ENCODE assay signal across 7 cellular contexts in genomic region chr3:158731938-158732855, GRCh38. TPM values are rescaled to one million over a fixed set of nuclear protein-coding genes. Genes with fewer than 3 reads are reported as not detected.
DNase-seq lines count a peak whose midpoint lies in the region; ATAC-seq, FAIRE-seq and TF ChIP-seq lines count a peak whose summit lies in the region.

Gene RARRES1 (minus strand): TSS chr3:158732457. CDS start chr3:158732415, 42 bp downstream.

- no peaks in the 10 kb centered on the region for H3K27me3 ChIP-seq in ovary

- H3K36me3 ChIP-seq in ovary, result no peaks in the 10 kb centered on the region

- TF ChIP-seq POLR2A in ovary (IDR thresholded peaks at IDR 0.05), result no peak

- no peak within 1 kb of the TSS for H3K27ac Mint-ChIP-seq in HFFc6
- H3K27ac Mint-ChIP-seq in activated naive CD8-positive, alpha-beta T cell treated with anti-CD3 and anti-CD28 coated beads for 36 hours, result no peak within 1 kb of the TSS

- peaks cover 11% of the 10 kb centered on the region for H3K9me3 Mint-ChIP-seq in HFFc6
- peaks cover 6% of the 10 kb centered on the region for H3K9me3 Mint-ChIP-seq in activated naive CD8-positive, alpha-beta T cell treated with anti-CD3 and anti-CD28 coated beads for 36 hours

- H3K9me3 ChIP-seq in ovary, result no peaks in the 10 kb centered on the region

- no peaks in the 10 kb centered on the region; the same call in none of the 2 replicates for H3K27me3 Mint-ChIP-seq in HFFc6 (ENCODE audit: insufficient read depth)
- peaks cover 4% of the 10 kb centered on the region for H3K27me3 Mint-ChIP-seq in activated naive CD8-positive, alpha-beta T cell treated with anti-CD3 and anti-CD28 coated beads for 36 hours

- FAIRE-seq in GM18507 (lab: Jason Lieb, UNC), result no peak

- TF ChIP-seq CTCF in HFFc6 (IDR thresholded peaks at IDR 0.05), result no peak
- no peak for TF ChIP-seq CTCF in ovary (IDR thresholded peaks at IDR 0.05)

- H3K27ac ChIP-seq in ovary, result peak within 1 kb of the TSS; percentile 74 to 88

- peaks cover 12% of the 10 kb centered on the region for H3K36me3 Mint-ChIP-seq in HFFc6 (ENCODE audit: low read depth)
- peaks cover 11% of the 10 kb centered on the region for H3K36me3 Mint-ChIP-seq in activated naive CD8-positive, alpha-beta T cell treated with anti-CD3 and anti-CD28 coated beads for 36 hours

- peak; percentile 88 for ATAC-seq in Right ventricle myocardium superior (ENCODE audit: poor library complexity)

- peaks cover 9% of the 10 kb centered on the region for H3K4me1 ChIP-seq in ovary (ENCODE audit: insufficient read depth)

- no peak for TF ChIP-seq EP300 in ovary (IDR thresholded peaks at IDR 0.05)

- 1 to 5% (median 1%) methylated on average over 28 to 101 of the region's 101 CpGs for WGBS in ovary, 3 donors

- intact Hi-C loops in Right ventricle myocardium superior (cut with DNase I), result no loop called here
- intact Hi-C loops in ovary (cut with DNase I), result loop anchor here in 2 of 4 donors (2.0 to 5.0 kb wide), 3 partner anchors 40 to 57 kb away; no protein-coding TSS in a partner anchor

- H3K4me1 Mint-ChIP-seq in HFFc6 (ENCODE audit: low read depth), result peaks cover 21% of the 10 kb centered on the region
- peaks cover 11% of the 10 kb centered on the region for H3K4me1 Mint-ChIP-seq in activated naive CD8-positive, alpha-beta T cell treated with anti-CD3 and anti-CD28 coated beads for 36 hours

- peak within 1 kb of the TSS; percentile 79 for H3K4me3 Mint-ChIP-seq in HFFc6
- peak within 1 kb of the TSS; percentile 22 for H3K4me3 Mint-ChIP-seq in activated naive CD8-positive, alpha-beta T cell treated with anti-CD3 and anti-CD28 coated beads for 36 hours

- H3K4me3 ChIP-seq in ovary, result peak within 1 kb of the TSS; percentile 71

- DNase-seq in GM18507 (ENCODE audit: extremely low spot score, insufficient read length, low read depth), result peak; percentile 52
- DNase-seq in HFFc6, result peak; percentile 23
- peak; percentile 66 for DNase-seq in NCI-H2196 (lab: John Stamatoyannopoulos, UW; ENCODE audit: unreplicated experiment)
- DNase-seq in activated naive CD8-positive, alpha-beta T cell treated with anti-CD3 and anti-CD28 coated beads for 36 hours, result peak; percentile 59
- peak; percentile 88 for DNase-seq in Right ventricle myocardium superior
- DNase-seq in ovary, result peak; percentile 72 to 84 (median 77)
- no peak for DNase-seq in DMS114 treated with DMSO at 0.1 percent for 48 hours (lab: John Stamatoyannopoulos, UW; ENCODE audit: unreplicated experiment)

RNA-seq across cellular contexts. Expression of gene RARRES1, which starts in this region (rescaled TPM):
- total RNA-seq in HFFc6 (2021; fragmentation: NEBNext Ultra II Directional; extraction: Animal tissue kit (Norgen Biotek cat#: 25700)), result 1 to 10 TPM in 1 of 6 experiments, under 1 TPM in 4, not detected in 1; 0.51 to 1.3 (median 0.77) TPM
- total RNA-seq in activated naive CD8-positive, alpha-beta T cell treated with anti-CD3 and anti-CD28 coated beads for 36 hours, result not detected
- total RNA-seq in Right ventricle myocardium superior (9.1 TPM), ovary (100 to 1,000 TPM in 4 of 7 donors, 10 to 100 TPM in 3; 11.1 to 283 (median 118) TPM)
- polyA plus RNA-seq in ovary, result 10 to 100 TPM; 30.1 to 33.8 TPM

Comparison
In these comparisons a context has a peak if more than half of its experiments do, and no peak if none do; other contexts are left out.
1. Peak in DNase-seq in activated naive CD8-positive, alpha-beta T cell treated with anti-CD3 and anti-CD28 coated beads for 36 hours; RNA of the gene not detected or under 1 TPM.